ENCODE assay signal across 1 cellular context in genomic region chr10:127148933-127149220, GRCh38.
TF ChIP-seq lines count a peak whose summit lies in the region.

No MANE protein-coding gene starts in this region.

TF ChIP-seq in SK-N-SH treated with all-trans-retinoic acid at 6 μM for 48 hours, 23 proteins besides CTCF, POLR2A, EP300 and RAD21 (continued from another document):
- TF ChIP-seq POU6F1 (CRISPR knock-in tag; IDR thresholded peaks at IDR 0.05; ENCODE audit: borderline replicate concordance, low read depth): no peak
- no peak for TF ChIP-seq TCF4 (CRISPR knock-in tag; IDR thresholded peaks at IDR 0.05; ENCODE audit: borderline replicate concordance)
